In the genomic region with DNA sequence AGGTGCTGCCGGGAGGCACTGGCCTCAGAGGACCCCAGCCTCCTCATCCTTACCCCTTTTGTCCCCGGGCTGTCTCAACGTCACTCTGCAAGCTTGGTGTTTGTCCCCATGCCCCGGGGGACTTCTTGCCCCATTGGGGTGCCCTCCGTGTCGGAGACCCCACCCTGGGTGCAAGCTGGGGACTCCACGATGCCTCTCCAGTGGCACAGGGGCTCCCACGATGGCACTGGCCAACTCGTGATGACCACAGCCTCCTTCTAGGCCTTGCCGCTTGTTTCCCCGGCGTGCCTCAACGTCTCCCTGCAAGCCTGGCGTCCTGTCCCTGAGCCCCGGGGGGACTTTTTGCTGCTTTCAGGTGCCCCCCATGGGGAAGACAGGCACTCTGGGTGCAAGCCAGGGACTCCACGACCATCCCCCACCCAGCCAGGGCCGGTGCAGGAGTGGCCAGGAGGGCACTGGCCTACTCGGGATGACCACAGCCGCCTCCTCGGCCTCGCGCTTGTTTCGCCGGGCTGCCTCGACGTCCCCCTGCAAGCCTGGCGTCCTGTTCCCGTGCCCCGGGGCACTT, we compare ENCODE assay signal across 25 cellular contexts.
"Had no signal": no experiment of that assay in that cellular context is flagged by ENCODE, and none has a peak within 500 bp of the region (broad histone marks: within the 10 kb centered on the region; RNA-seq: fewer than 3 reads in every experiment).

No MANE protein-coding gene starts in this region.

- H3K27ac Mint-ChIP-seq: activated CD4-positive, alpha-beta T cell treated with anti-CD3 and anti-CD28 coated beads for 36 hours; activated naive CD8-positive, alpha-beta T cell; brain; memory B cell; naive thymus-derived CD8-positive, alpha-beta T cell; T-helper 2 cell treated with Interferon-gamma antibody and Interleukin-4, amounts not matched to agents 5 μg/mL and 100 μg/mL, for 36 hours had no signal

- ATAC-seq: activated CD4-positive, alpha-beta T cell treated with anti-CD3 and anti-CD28 coated beads for 36 hours; gastroesophageal sphincter; naive thymus-derived CD8-positive, alpha-beta T cell had no signal

- H3K4me3 Mint-ChIP-seq: activated CD4-positive, alpha-beta T cell treated with anti-CD3 and anti-CD28 coated beads for 36 hours; activated naive CD8-positive, alpha-beta T cell; brain; memory B cell; naive thymus-derived CD8-positive, alpha-beta T cell; neural crest cell; T-helper 2 cell treated with Interferon-gamma antibody and Interleukin-4, amounts not matched to agents 5 μg/mL and 100 μg/mL, for 36 hours had no signal

- H3K27ac ChIP-seq: ascending aorta, cardiac muscle cell, gastroesophageal sphincter, hepatocyte, right lobe of liver, skin epidermis, tibial nerve, uterus had no signal

- H3K9me3 ChIP-seq: ascending aorta, gastroesophageal sphincter, right lobe of liver, tibial nerve, uterus had no signal

- H3K27me3 Mint-ChIP-seq: activated CD4-positive, alpha-beta T cell treated with anti-CD3 and anti-CD28 coated beads for 36 hours; activated naive CD8-positive, alpha-beta T cell; brain; memory B cell; naive thymus-derived CD8-positive, alpha-beta T cell had no signal

- H3K27me3 ChIP-seq: ascending aorta, cardiac muscle cell, hepatocyte, right lobe of liver, tibial nerve, uterus had no signal

- H3K4me3 ChIP-seq: ascending aorta, cardiac muscle cell, gastroesophageal sphincter, hepatocyte, right lobe of liver, skin epidermis, tibial nerve, uterus had no signal

- H3K9me3 Mint-ChIP-seq: memory B cell; neural crest cell; T-helper 2 cell treated with Interferon-gamma antibody and Interleukin-4, amounts not matched to agents 5 μg/mL and 100 μg/mL, for 36 hours had no signal

- H3K4me1 Mint-ChIP-seq: activated CD4-positive, alpha-beta T cell treated with anti-CD3 and anti-CD28 coated beads for 36 hours; brain; memory B cell; naive thymus-derived CD8-positive, alpha-beta T cell; neural crest cell had no signal

- H3K4me1 ChIP-seq: ascending aorta, gastroesophageal sphincter, right lobe of liver, tibial nerve, uterus had no signal

- H3K36me3 ChIP-seq: ascending aorta, cardiac muscle cell, gastroesophageal sphincter, right lobe of liver, tibial nerve, uterus had no signal

- H3K36me3 Mint-ChIP-seq: activated naive CD8-positive, alpha-beta T cell; brain; memory B cell; naive thymus-derived CD8-positive, alpha-beta T cell had no signal

- DNase-seq: activated CD4-positive, alpha-beta T cell treated with anti-CD3 and anti-CD28 coated beads for 36 hours; activated CD4-positive, alpha-beta T cell treated with anti-CD3 and anti-CD28 coated beads, Interleukin-2, amount 50 U/mL, for 48 hours; activated CD4-positive, CD25-positive, alpha-beta regulatory T cell; activated CD8-positive, alpha-beta memory T cell treated with anti-CD3 and anti-CD28 coated beads for 24 hours; activated effector memory CD4-positive, alpha-beta T cell treated with Interleukin-2 at 50 U/mL for 16 hours; activated naive CD4-positive, alpha-beta T cell treated with Interleukin-2 at 50 U/mL for 16 hours; midbrain; occipital lobe; stimulated activated CD4-positive, alpha-beta T cell treated with anti-CD3 and anti-CD28 coated beads, Interleukin-2, amount 100 ng/mL, for 24 hours; stimulated activated naive CD4-positive, alpha-beta T cell; T-helper 1 cell; uterus had no signal
